In the genomic region with DNA sequence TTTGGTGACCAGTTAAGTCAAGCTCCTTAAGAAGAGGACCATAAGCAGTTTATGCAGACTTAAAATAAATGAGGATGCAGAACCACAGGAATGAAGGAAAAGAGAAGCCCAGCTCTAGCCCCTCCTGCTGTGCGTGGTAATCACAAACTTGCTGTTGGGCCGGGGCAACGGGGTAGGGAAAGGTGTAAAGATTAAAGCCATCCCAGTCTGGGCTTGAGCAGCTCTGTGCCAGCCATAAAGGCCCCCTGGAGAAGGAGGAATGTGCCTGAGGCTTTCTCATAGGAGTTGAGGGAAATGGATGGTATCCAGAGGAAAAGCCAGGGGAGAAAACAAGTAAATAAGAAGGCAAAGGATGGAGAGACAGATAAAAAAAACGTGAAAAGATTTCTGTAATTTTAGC, we compare ENCODE assay signal across 19 cellular contexts. TPM values are rescaled to one million over a fixed set of nuclear protein-coding genes. Genes with fewer than 3 reads are reported as not detected.
A peak's percentile ranks its signal among the peaks of the same experiment; 100 is the strongest.
DNase-seq lines count a peak whose midpoint lies in the region; ATAC-seq and TF ChIP-seq lines count a peak whose summit lies in the region.
"Had no signal": no experiment of that assay in that cellular context is flagged by ENCODE, and none has a peak within 500 bp of the region (broad histone marks: within the 10 kb centered on the region; RNA-seq: fewer than 3 reads in every experiment).

No MANE protein-coding gene starts in this region.

- peak; percentile 70 for DNase-seq in H7
- peak; percentile 11 for DNase-seq in astrocyte of the spinal cord (ENCODE audit: low read depth, low spot score)
- no peak for DNase-seq in nephron progenitor cell
- no peak for DNase-seq in NCI-H1417 treated with DMSO at 0.1 percent for 48 hours (lab: John Stamatoyannopoulos, UW)
- DNase-seq: ACHN; CD4-positive, alpha-beta memory T cell; DMS79; KG1; NCI-H1048; NCI-H345; NCI-H526 treated with DMSO at 0.1 percent for 48 hours; NK-92 treated with Interleukin-12 subunit alpha and Interleukin-12 subunit beta, amount 100 ng/mL, for 24 hours had no signal

- H3K9ac ChIP-seq in OCI-LY3 (ENCODE audit: low read length): no peak overlapping the region

- H2AFZ ChIP-seq in OCI-LY3 (ENCODE audit: low read depth, low read length): no peak overlapping the region

- TF ChIP-seq CTCF in OCI-LY3 (IDR thresholded peaks at IDR 0.05; ENCODE audit: low read depth, low read length) (no peak), astrocyte of the spinal cord (IDR thresholded peaks at IDR 0.05; ENCODE audit: low read depth, low read length) (no peak), nephron progenitor cell (IDR thresholded peaks at IDR 0.05) (no peak)

- H3K36me3 ChIP-seq in H7 (replicated peaks; ENCODE audit: control insufficient read depth, insufficient read depth, low read length) (peaks cover 20% of the 10 kb centered on the region), OCI-LY3 (replicated peaks; ENCODE audit: low read depth, low read length) (peaks cover 72% of the 10 kb centered on the region)
- H3K36me3 ChIP-seq: HAP-1 had no signal

- H3K4me3 ChIP-seq in H7 (ENCODE audit: insufficient read depth, low read depth, low read length) (no peak overlapping the region), OCI-LY3 (ENCODE audit: low read length) (no peak overlapping the region), astrocyte of the spinal cord (ENCODE audit: low read depth, low read length) (no peak overlapping the region)
- H3K4me3 ChIP-seq: HAP-1 had no signal

- H3K27ac Mint-ChIP-seq in nephron progenitor cell: peak overlapping the region; percentile 56

- H3K27me3 ChIP-seq in H7 (ENCODE audit: control insufficient read depth, insufficient read depth, low read length): no peaks in the 10 kb centered on the region
- H3K27me3 ChIP-seq in OCI-LY3 (ENCODE audit: low read depth, low read length): no peaks in the 10 kb centered on the region

- H3K27me3 Mint-ChIP-seq in nephron progenitor cell (ENCODE audit: low read depth, poor library complexity): no peaks in the 10 kb centered on the region
- H3K27me3 Mint-ChIP-seq: CD4-positive, alpha-beta memory T cell had no signal

- ATAC-seq in HG02763 (IDR thresholded peaks at IDR 0.05; ENCODE audit: unreplicated experiment) (no peak), GM19452 (IDR thresholded peaks at IDR 0.05; ENCODE audit: unreplicated experiment) (no peak)
- ATAC-seq: Right ventricle myocardium inferior, SK-N-SH treated with all-trans-retinoic acid at 6 μM for 48 hours had no signal

- no peaks in the 10 kb centered on the region for H3K4me1 Mint-ChIP-seq in nephron progenitor cell
- H3K4me1 Mint-ChIP-seq: CD4-positive, alpha-beta memory T cell had no signal

- peak overlapping the region; percentile 71 for H3K27ac ChIP-seq in OCI-LY3 (ENCODE audit: low read length)

- peaks cover 10% of the 10 kb centered on the region for H3K4me1 ChIP-seq in OCI-LY3 (ENCODE audit: low read length)
- H3K4me1 ChIP-seq: HAP-1 had no signal

- in situ Hi-C loops in astrocyte of the spinal cord (cut with HindIII; ENCODE audit: low sequenced_read_pairs): no loop called here

- no peaks in the 10 kb centered on the region for H3K79me2 ChIP-seq in OCI-LY3 (ENCODE audit: low read length)

- H3K4me3 Mint-ChIP-seq in nephron progenitor cell: no peak overlapping the region
- H3K4me3 Mint-ChIP-seq: CD4-positive, alpha-beta memory T cell had no signal

- H4K20me1 ChIP-seq in OCI-LY3 (ENCODE audit: insufficient read depth, low read length): no peaks in the 10 kb centered on the region

- H3K9me3 Mint-ChIP-seq in nephron progenitor cell: no peaks in the 10 kb centered on the region

- peaks cover 44% of the 10 kb centered on the region for H3K36me3 Mint-ChIP-seq in nephron progenitor cell (ENCODE audit: low read depth)

- H3K4me2 ChIP-seq in OCI-LY3 (ENCODE audit: low read length): peak overlapping the region; percentile 30; the same call in 1 of the 2 replicates

- H3K9me3 ChIP-seq in OCI-LY3 (ENCODE audit: insufficient read depth, low read length): no peaks in the 10 kb centered on the region
- H3K9me3 ChIP-seq: HAP-1 had no signal

RNA-seq across cellular contexts. Expression of a gene that starts 25.1 kb away (rescaled TPM):
- total RNA-seq in H7 (2014; rRNA removed; shearing (Covaris generic)): 10.5 and 12.6 TPM in 2 replicates

RNA-seq across cellular contexts. Expression of a gene that starts 44.7 kb away (rescaled TPM):
- total RNA-seq in H7 (2014; rRNA removed; shearing (Covaris generic)): 26.5 and 31.6 TPM in 2 replicates

RNA-seq across cellular contexts. Expression of a gene that starts 47.8 kb away (rescaled TPM):
- 0.28 TPM in 1 of 2 replicates, not detected in the other for total RNA-seq in H7 (2014; rRNA removed; shearing (Covaris generic))
- total RNA-seq: M059J had no signal

RNA-seq across cellular contexts. Expression of a gene that starts 55.1 kb away (rescaled TPM):
- total RNA-seq in H7 (2014; rRNA removed; shearing (Covaris generic)): 174 and 295 TPM in 2 replicates

Comparison
In these comparisons a context has a peak if more than half of its experiments do, and no peak if none do; other contexts are left out.
1. DNase-seq: peak in H7 (single experiment) and astrocyte of the spinal cord (single experiment); none in nephron progenitor cell (single experiment) and NCI-H1417 treated with DMSO at 0.1 percent for 48 hours (single experiment).